Comparison of ENCODE assay signal across 24 cellular contexts in the genomic region with DNA sequence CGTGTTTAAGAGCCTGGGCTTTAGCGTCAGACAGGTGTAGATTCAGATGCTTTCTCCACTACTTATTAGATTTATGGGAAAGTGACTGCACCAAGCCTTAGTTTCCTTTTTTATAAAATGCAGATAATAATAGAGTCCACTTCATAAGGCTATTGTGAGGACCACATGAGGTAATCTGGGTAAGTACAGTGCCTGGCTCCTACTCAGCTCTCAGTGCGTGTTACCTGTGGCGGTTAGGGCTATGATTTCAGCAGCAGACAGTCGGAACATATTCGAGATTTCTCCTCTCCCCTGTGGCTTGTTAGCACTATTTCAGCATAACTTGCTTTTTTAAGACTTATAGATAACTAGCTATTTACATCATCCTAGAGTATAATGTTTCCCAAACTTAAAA. TPM values are rescaled to one million over a fixed set of nuclear protein-coding genes. Genes with fewer than 3 reads are reported as not detected.
DNase-seq lines count a peak whose midpoint lies in the region; ATAC-seq, FAIRE-seq and TF ChIP-seq lines count a peak whose summit lies in the region.
"Had no signal": no experiment of that assay in that cellular context is flagged by ENCODE, and none has a peak within 500 bp of the region (broad histone marks: within the 10 kb centered on the region; RNA-seq: fewer than 3 reads in every experiment).

No MANE protein-coding gene starts in this region.

- no peak for DNase-seq in MCF 10A (ENCODE audit: unreplicated experiment)
- DNase-seq in mammary epithelial cell, result no peak
- DNase-seq in HFFc6, result no peak
- DNase-seq in K562 (ENCODE audit: extremely low read depth in 1 of 4, low spot score in 3 of 4), result no peak
- no peak for DNase-seq in osteocyte (ENCODE audit: extremely low spot score, unreplicated experiment)
- no peak for DNase-seq in anterior cingulate cortex (lab: John Stamatoyannopoulos, UW)
- no peak for DNase-seq in stimulated activated CD4-positive, alpha-beta T cell treated with anti-CD3 and anti-CD28 coated beads, Interleukin-4, amount 100 ng/mL, for 4 hours
- DNase-seq: CD4-positive, alpha-beta memory T cell; DND-41; GM23248; H9; Karpas-422; NCI-H1694; NCI-H2081; NCI-H2171 treated with DMSO at 0.1 percent for 48 hours; NCI-H524 treated with DMSO at 0.1 percent for 48 hours; SHP77; SK-N-SH had no signal

- no peak for TF ChIP-seq RAD21 in K562 (CRISPR knock-in tag; conservative IDR thresholded peaks at IDR 0.05 in 1 of 2, IDR thresholded peaks at IDR 0.05 in 1 of 2)

- CTCF ChIA-PET in MCF 10A (lab: Yijun Ruan, JAX), result no interaction called here
- CTCF ChIA-PET in mammary epithelial cell (lab: Charles Lee; ENCODE audit: low non-redundant PET), result no interaction called here
- CTCF ChIA-PET in K562 (lab: Yijun Ruan, JAX; ENCODE audit: low intra/inter-chr PET ratio), result no interaction called here

- H3K4me3 Mint-ChIP-seq in MCF 10A (ENCODE audit: unreplicated experiment), result no peak overlapping the region
- H3K4me3 Mint-ChIP-seq in HFFc6, result no peak overlapping the region
- H3K4me3 Mint-ChIP-seq in osteocyte (ENCODE audit: unreplicated experiment), result no peak overlapping the region
- H3K4me3 Mint-ChIP-seq: CD4-positive, alpha-beta memory T cell; H9; IgD-negative memory B cell had no signal

- no peaks in the 10 kb centered on the region for H3K27me3 ChIP-seq in mammary epithelial cell (ENCODE audit: insufficient read depth, low read length)
- no peaks in the 10 kb centered on the region for H3K27me3 ChIP-seq in K562 (ENCODE audit: control insufficient read depth in 2 of 2, insufficient read depth in 2 of 2, low read length in 2 of 2)
- H3K27me3 ChIP-seq: BLaER1 treated with 17β-estradiol and CSF1 and Interleukin-3, amounts not matched to agents 10 nM and 100 nM had no signal

- intact Hi-C loops in MCF 10A (cut with micrococcal nuclease), result no loop called here
- intact Hi-C loops in mammary epithelial cell (cut with micrococcal nuclease), result no loop called here
- intact Hi-C loops in K562 (cut with micrococcal nuclease), result no loop called here

- no peaks in the 10 kb centered on the region for H3K27me3 Mint-ChIP-seq in MCF 10A (ENCODE audit: insufficient read depth, unreplicated experiment)
- H3K27me3 Mint-ChIP-seq in HFFc6 (ENCODE audit: insufficient read depth), result no peaks in the 10 kb centered on the region; the same call in 1 of the 2 replicates
- H3K27me3 Mint-ChIP-seq in osteocyte (ENCODE audit: unreplicated experiment), result no peaks in the 10 kb centered on the region
- H3K27me3 Mint-ChIP-seq: CD4-positive, alpha-beta memory T cell; IgD-negative memory B cell had no signal

- H3K4me2 ChIP-seq in mammary epithelial cell (ENCODE audit: insufficient read depth, low read depth, low read length) (no peak overlapping the region), K562 (ENCODE audit: insufficient read depth, low read length) (no peak overlapping the region)
- H3K4me2 ChIP-seq: BLaER1 treated with 17β-estradiol and CSF1 and Interleukin-3, amounts not matched to agents 10 nM and 100 nM; SK-N-SH had no signal

- TF ChIP-seq CTCF in MCF 10A (IDR thresholded peaks at IDR 0.05; ENCODE audit: unreplicated experiment) (no peak), mammary epithelial cell (conservative IDR thresholded peaks at IDR 0.05 in 1 of 2, IDR thresholded peaks at IDR 0.05 in 1 of 2; ENCODE audit: extremely low read depth in 1 of 2, insufficient read depth in 1 of 2, low read depth in 1 of 2, low read length in 2 of 2) (no peak), HFFc6 (IDR thresholded peaks at IDR 0.05) (no peak), K562 (IDR thresholded peaks at IDR 0.05 in 2 of 3, conservative IDR thresholded peaks at IDR 0.05 in 1 of 3; ENCODE audit: insufficient read depth in 2 of 3, low read depth in 1 of 3, low read length in 3 of 3) (no peak), osteocyte (IDR thresholded peaks at IDR 0.05) (no peak)

- H4K20me1 ChIP-seq in mammary epithelial cell (ENCODE audit: insufficient read depth, low read length), result no peaks in the 10 kb centered on the region
- H4K20me1 ChIP-seq in K562 (replicated peaks; ENCODE audit: control insufficient read depth, insufficient read depth, low read length), result no peaks in the 10 kb centered on the region

- in situ Hi-C loops in mammary epithelial cell (cut with MboI; ENCODE audit: low sequenced_read_pairs in 2 of 2), result no loop called here
- in situ Hi-C loops in K562 (cut with MboI), result no loop called here

- H3K9me3 ChIP-seq in mammary epithelial cell (replicated peaks; ENCODE audit: insufficient read depth, low read length) (no peaks in the 10 kb centered on the region), K562 (replicated peaks; ENCODE audit: control insufficient read depth, insufficient read depth, low read depth, low read length) (no peaks in the 10 kb centered on the region)
- H3K9me3 ChIP-seq: SK-N-SH had no signal

- H3K36me3 ChIP-seq in mammary epithelial cell (ENCODE audit: insufficient read depth, low read length) (peaks cover 3% of the 10 kb centered on the region), K562 (ENCODE audit: control insufficient read depth, insufficient read depth, low read length) (peaks cover under 1% of the 10 kb centered on the region; the same call in 2 of the 3 replicates)

- ATAC-seq in K562 (peak; percentile 40), GM18868 (IDR thresholded peaks at IDR 0.05; ENCODE audit: unreplicated experiment) (no peak)
- ATAC-seq: GM12878 had no signal

- H3K36me3 Mint-ChIP-seq in MCF 10A (ENCODE audit: insufficient read depth, unreplicated experiment), result peaks cover 13% of the 10 kb centered on the region
- peaks cover 67% of the 10 kb centered on the region for H3K36me3 Mint-ChIP-seq in HFFc6 (ENCODE audit: low read depth)
- peaks cover 6% of the 10 kb centered on the region for H3K36me3 Mint-ChIP-seq in osteocyte (ENCODE audit: unreplicated experiment)
- H3K36me3 Mint-ChIP-seq: CD4-positive, alpha-beta memory T cell had no signal

- H2AFZ ChIP-seq in mammary epithelial cell (ENCODE audit: low read depth, low read length) (no peak overlapping the region), K562 (ENCODE audit: low read depth, low read length) (no peak overlapping the region)
- H2AFZ ChIP-seq: GM23248 had no signal

- POLR2A ChIA-PET in MCF 10A (lab: Yijun Ruan, JAX), result interaction anchor here (1.2 kb wide), 2 partner anchors 9 to 11 kb away, joined by 3 read pairs; no protein-coding TSS in a partner anchor
- POLR2A ChIA-PET in K562 (lab: Yijun Ruan, JAX), result interaction anchor here (0.8 to 3.1 kb wide), 3 partner anchors 9 to 30 kb away, joined by 3 to 17 read pairs (median 4); no protein-coding TSS in a partner anchor

- dilution Hi-C loops in mammary epithelial cell (cut with HindIII; ENCODE audit: low sequenced_read_pairs), result no loop called here

- 92% methylated on average over 6 of the region's 6 CpGs for WGBS in mammary epithelial cell (ENCODE audit: low coverage, missing lambda C conversion rate)
- WGBS in K562 (ENCODE audit: insufficient coverage, low coverage, missing lambda C conversion rate), result 84% methylated on average over 6 of the region's 6 CpGs

- BruUV-seq in MCF 10A (replicated peaks; lab: Mats Ljungman, UMichigan) (no TSS peak), mammary epithelial cell (replicated peaks; lab: Mats Ljungman, UMichigan) (no TSS peak), K562 (replicated peaks; lab: Mats Ljungman, UMichigan) (no TSS peak)

- H3K27ac ChIP-seq in mammary epithelial cell (ENCODE audit: insufficient read depth, low read depth, low read length) (no peak overlapping the region), K562 (ENCODE audit: extremely low read depth, low read depth, low read length) (no peak overlapping the region)
- H3K27ac ChIP-seq: 22Rv1; BLaER1 treated with 17β-estradiol and CSF1 and Interleukin-3, amounts not matched to agents 10 nM and 100 nM; GM23248 had no signal

- FAIRE-seq in K562 (lab: Jason Lieb, UNC), result no peak
- FAIRE-seq: GM12878, RCC 7860 had no signal

- no peak for TF ChIP-seq POLR2A in K562 (conservative IDR thresholded peaks at IDR 0.05)

- H3K9me1 ChIP-seq in K562 (ENCODE audit: control insufficient read depth, insufficient read depth, low read length), result no peaks in the 10 kb centered on the region

- no peak for TF ChIP-seq EP300 in K562 (IDR thresholded peaks at IDR 0.05; ENCODE audit: low read length)

- H3K4me1 Mint-ChIP-seq in MCF 10A (ENCODE audit: insufficient read depth, unreplicated experiment) (peaks cover 29% of the 10 kb centered on the region), HFFc6 (ENCODE audit: low read depth) (peaks cover 76% of the 10 kb centered on the region), osteocyte (ENCODE audit: unreplicated experiment) (peaks cover 30% of the 10 kb centered on the region)

- H3K9me3 Mint-ChIP-seq in MCF 10A (ENCODE audit: unreplicated experiment) (peaks cover under 1% of the 10 kb centered on the region), HFFc6 (peaks cover 11% of the 10 kb centered on the region), osteocyte (ENCODE audit: unreplicated experiment) (peaks cover 9% of the 10 kb centered on the region)

- peaks cover 79% of the 10 kb centered on the region for H3K79me2 ChIP-seq in mammary epithelial cell (ENCODE audit: insufficient read depth, low read length)
- H3K79me2 ChIP-seq in K562 (ENCODE audit: control insufficient read depth, insufficient read depth, low read length), result peaks cover 25% of the 10 kb centered on the region; the same call in 2 of the 3 replicates

- peak overlapping the region; percentile 61 for H3K27ac Mint-ChIP-seq in MCF 10A (ENCODE audit: low read depth, unreplicated experiment)
- H3K27ac Mint-ChIP-seq in HFFc6, result peak overlapping the region; percentile 73
- H3K27ac Mint-ChIP-seq in osteocyte (ENCODE audit: unreplicated experiment), result peak overlapping the region; percentile 53
- H3K27ac Mint-ChIP-seq: CD4-positive, alpha-beta memory T cell had no signal

- no peak overlapping the region for H3K4me3 ChIP-seq in mammary epithelial cell (replicated peaks in 1 of 3; ENCODE audit: insufficient read depth in 1 of 3, low read depth in 2 of 3, low read length in 3 of 3)
- H3K4me3 ChIP-seq in K562, result no peak overlapping the region
- H3K4me3 ChIP-seq: BLaER1 treated with 17β-estradiol and CSF1 and Interleukin-3, amounts not matched to agents 10 nM and 100 nM; GM12878; GM23248 had no signal

- H3K4me1 ChIP-seq in mammary epithelial cell (ENCODE audit: insufficient read depth, low read length) (peaks cover 19% of the 10 kb centered on the region), K562 (replicated peaks in 1 of 2; ENCODE audit: control insufficient read depth in 2 of 2, insufficient read depth in 2 of 2, low read length in 2 of 2) (peaks cover 0 to 4% of the 10 kb centered on the region in 2 experiments; a peak in 3 of 5 replicates)
- H3K4me1 ChIP-seq: BLaER1 treated with 17β-estradiol and CSF1 and Interleukin-3, amounts not matched to agents 10 nM and 100 nM had no signal

- H3K9ac ChIP-seq in mammary epithelial cell (ENCODE audit: insufficient read depth, low read length) (no peak overlapping the region), K562 (ENCODE audit: insufficient read depth in 1 of 2, low read depth in 2 of 2, low read length in 2 of 2) (no peak overlapping the region)
- H3K9ac ChIP-seq: BLaER1 treated with 17β-estradiol and CSF1 and Interleukin-3, amounts not matched to agents 10 nM and 100 nM; GM23248; SK-N-SH had no signal

RNA-seq across cellular contexts. Expression of a gene that starts 32.0 kb away (rescaled TPM):
- total RNA-seq in MCF 10A (2022) (134 and 150 TPM in 2 replicates), mammary epithelial cell (100 to 1,000 TPM in 1 of 2 donors, 10 to 100 TPM in 1; 31.8 to 109 TPM), K562 (2014; rRNA removed) (19.2 and 19.3 TPM in 2 replicates), K562 (2014; rRNA removed; fragmentation: Illumina TruSeq; extraction: Trizol) (34.2 and 38.0 TPM in 2 replicates), K562 (2015; rRNA removed; fragmentation: Illumina TruSeq; extraction: Trizol) (30.2 and 32.8 TPM in 2 replicates), K562 (2021) (28.2 and 30.4 TPM in 2 replicates), osteocyte (56.4 and 57.4 TPM in 2 replicates)
- polyA plus RNA-seq in mammary epithelial cell (39.0 TPM), K562 (2011; rRNA removed) (26.0 and 29.8 TPM in 2 replicates), K562 (2014; fragmentation: Illumina TruSeq; extraction: Trizol) (25.6 and 27.3 TPM in 2 replicates), K562 (2014; fragmentation: Nextera tagmentation; extraction: Ambion mirVana) (1 to 10 TPM; 9.8 to 9.9 TPM), K562 (2014; rRNA removed) (16.0 and 17.2 TPM in 2 replicates)
- 48.2 TPM for polyA minus RNA-seq in mammary epithelial cell
- 100 to 1,000 TPM; 126 to 150 (median 134) TPM for total RNA-seq in HFFc6 (2021; fragmentation: NEBNext Ultra II Directional; extraction: Animal tissue kit (Norgen Biotek cat#: 25700))
- 28.1 and 49.5 TPM in 2 replicates for total RNA-seq in K562 (2011; cell fraction: chromatin; rRNA removed; ENCODE audit: low replicate concordance)
- total RNA-seq in K562 (2011; cell fraction: nucleolus; rRNA removed), result 9.5 and 14.5 TPM in 2 replicates
- 23.2 and 33.6 TPM in 2 replicates for total RNA-seq in K562 (2011; cell fraction: nucleoplasm; rRNA removed)
- 8.6 and 15.5 TPM in 2 replicates for polyA plus RNA-seq in K562 (2011; cell fraction: cytosol; rRNA removed)
- 13.8 and 17.0 TPM in 2 replicates for polyA plus RNA-seq in K562 (2011; cell fraction: nucleus; rRNA removed)
- polyA plus RNA-seq in K562 (2012), result 15.6 and 16.9 TPM in 2 replicates
- 47.1 and 53.1 TPM in 2 replicates for polyA minus RNA-seq in K562 (2011; rRNA and poly(A)+ RNA removed)
- 25.6 and 51.2 TPM in 2 replicates for polyA minus RNA-seq in K562 (2011; cell fraction: cytosol; rRNA and poly(A)+ RNA removed)
- polyA minus RNA-seq in K562 (2011; cell fraction: nucleus; rRNA and poly(A)+ RNA removed), result 16.3 and 27.7 TPM in 2 replicates
